9 cellular contexts compared by ENCODE assay signal in genomic region chr5:74382864-74383618, GRCh38.
DNase-seq lines count a peak whose midpoint lies in the region; ATAC-seq, FAIRE-seq and TF ChIP-seq lines count a peak whose summit lies in the region.
"Had no signal": no experiment of that assay in that cellular context is flagged by ENCODE, and none has a peak within 500 bp of the region (broad histone marks: within the 10 kb centered on the region; RNA-seq: fewer than 3 reads in every experiment).

No MANE protein-coding gene starts in this region.

- no peaks in the 10 kb centered on the region for H3K9me3 Mint-ChIP-seq in HFFc6
- no peaks in the 10 kb centered on the region for H3K9me3 Mint-ChIP-seq in astrocyte (ENCODE audit: unreplicated experiment)

- DNase-seq in HFFc6 (peak; percentile 69), astrocyte (ENCODE audit: low read depth) (peak; percentile 71), right atrium auricular region (ENCODE audit: low spot score) (peak; percentile 74), smooth muscle cell (lab: John Stamatoyannopoulos, UW; ENCODE audit: unreplicated experiment) (no peak)
- no peak for DNase-seq in central memory CD4-positive, alpha-beta T cell

- peaks cover 23% of the 10 kb centered on the region for H3K4me1 ChIP-seq in astrocyte (ENCODE audit: insufficient read depth, low read length)
- peaks cover 0 to 30% of the 10 kb centered on the region in 2 donors for H3K4me1 ChIP-seq in right atrium auricular region
- H3K4me1 ChIP-seq in smooth muscle cell (ENCODE audit: low read depth): peaks cover 12% of the 10 kb centered on the region

- H3K4me3 Mint-ChIP-seq in HFFc6 (peak overlapping the region; percentile 8), astrocyte (ENCODE audit: unreplicated experiment) (no peak overlapping the region)

- peak overlapping the region; percentile 60 for H3K27ac Mint-ChIP-seq in HFFc6
- H3K27ac Mint-ChIP-seq in astrocyte (ENCODE audit: unreplicated experiment): peak overlapping the region; percentile 90

- H3K27ac ChIP-seq in astrocyte (ENCODE audit: low read depth, low read length) (peak overlapping the region; percentile 20), right atrium auricular region (peak overlapping the region; percentile 53 to 76), smooth muscle cell (ENCODE audit: low read depth) (peak overlapping the region; percentile 68)

- no peaks in the 10 kb centered on the region for H3K9me3 ChIP-seq in astrocyte (ENCODE audit: insufficient read depth, low read depth, low read length)
- no peaks in the 10 kb centered on the region for H3K9me3 ChIP-seq in right atrium auricular region
- H3K9me3 ChIP-seq in smooth muscle cell (replicated peaks; ENCODE audit: low read depth): no peaks in the 10 kb centered on the region
- H3K9me3 ChIP-seq: tibial artery had no signal

- H3K27me3 Mint-ChIP-seq in HFFc6 (ENCODE audit: insufficient read depth) (no peaks in the 10 kb centered on the region), astrocyte (ENCODE audit: low read depth, unreplicated experiment) (no peaks in the 10 kb centered on the region)

- H3K4me3 ChIP-seq in astrocyte (ENCODE audit: insufficient read depth, low read depth, low read length) (no peak overlapping the region), right atrium auricular region (no peak overlapping the region), smooth muscle cell (no peak overlapping the region)
- H3K4me3 ChIP-seq: tibial artery had no signal

- H3K36me3 ChIP-seq in astrocyte (ENCODE audit: insufficient read depth, low read length) (no peaks in the 10 kb centered on the region), right atrium auricular region (no peaks in the 10 kb centered on the region), smooth muscle cell (ENCODE audit: low read depth) (no peaks in the 10 kb centered on the region)
- H3K36me3 ChIP-seq: tibial artery had no signal

- peaks cover 17% of the 10 kb centered on the region for H3F3A ChIP-seq in smooth muscle cell (ENCODE audit: low read depth)

- WGBS in smooth muscle cell (ENCODE audit: low lambda C conversion rate): 19% methylated on average over 5 of the region's 5 CpGs

- H3K9ac ChIP-seq in astrocyte (ENCODE audit: low read length) (peak overlapping the region; percentile 3), smooth muscle cell (ENCODE audit: low read depth) (no peak overlapping the region)

- ATAC-seq in GM21825 (IDR thresholded peaks at IDR 0.05; ENCODE audit: unreplicated experiment) (no peak), HG02884 (IDR thresholded peaks at IDR 0.05; ENCODE audit: unreplicated experiment) (no peak), GM19328 (IDR thresholded peaks at IDR 0.05; ENCODE audit: unreplicated experiment) (no peak)

- H3K79me2 ChIP-seq in astrocyte (ENCODE audit: insufficient read depth, low read length) (no peaks in the 10 kb centered on the region), smooth muscle cell (ENCODE audit: low read depth) (no peaks in the 10 kb centered on the region)

- TF ChIP-seq CTCF in HFFc6 (IDR thresholded peaks at IDR 0.05): no peak
- TF ChIP-seq CTCF in astrocyte (IDR thresholded peaks at IDR 0.05; ENCODE audit: insufficient read depth, low read depth, low read length): no peak
- TF ChIP-seq CTCF in right atrium auricular region (IDR thresholded peaks at IDR 0.05): no peak
- no peak for TF ChIP-seq CTCF in smooth muscle cell (IDR thresholded peaks at IDR 0.05; ENCODE audit: borderline replicate concordance, insufficient read depth, poor library complexity, severe bottlenecking)

- no peak for FAIRE-seq in astrocyte (lab: Jason Lieb, UNC)

- no peaks in the 10 kb centered on the region for H4K20me1 ChIP-seq in astrocyte (ENCODE audit: insufficient read depth, low read length)
- H4K20me1 ChIP-seq in smooth muscle cell (ENCODE audit: low read depth): no peaks in the 10 kb centered on the region

- H2AFZ ChIP-seq in astrocyte (ENCODE audit: low read depth, low read length) (peak overlapping the region; percentile 14), smooth muscle cell (ENCODE audit: low read depth) (no peak overlapping the region)

- H3K27me3 ChIP-seq in astrocyte (ENCODE audit: insufficient read depth, low read length) (no peaks in the 10 kb centered on the region), right atrium auricular region (no peaks in the 10 kb centered on the region), smooth muscle cell (ENCODE audit: low read depth) (no peaks in the 10 kb centered on the region)
- H3K27me3 ChIP-seq: tibial artery had no signal

- H3K4me1 Mint-ChIP-seq in HFFc6 (ENCODE audit: low read depth) (peaks cover 58% of the 10 kb centered on the region), astrocyte (ENCODE audit: low read depth, unreplicated experiment) (peaks cover 63% of the 10 kb centered on the region)

- peak overlapping the region; percentile 15 for H3K4me2 ChIP-seq in astrocyte (ENCODE audit: low read length)
- H3K4me2 ChIP-seq in smooth muscle cell: peak overlapping the region; percentile 52

- H3K36me3 Mint-ChIP-seq in HFFc6 (ENCODE audit: low read depth): no peaks in the 10 kb centered on the region
- no peaks in the 10 kb centered on the region for H3K36me3 Mint-ChIP-seq in astrocyte (ENCODE audit: low read depth, unreplicated experiment)

Comparison
In these comparisons a context has a peak if more than half of its experiments do, and no peak if none do; other contexts are left out.
1. DNase-seq: peak in HFFc6 (single experiment), astrocyte (single experiment) and right atrium auricular region (single experiment); none in smooth muscle cell (single experiment) and central memory CD4-positive, alpha-beta T cell (single experiment).
2. Peak in every context shown above with its lines, with median percentiles within 50 percentile points of each other: H3K27ac ChIP-seq.